20 cellular contexts compared by ENCODE assay signal in the genomic region with DNA sequence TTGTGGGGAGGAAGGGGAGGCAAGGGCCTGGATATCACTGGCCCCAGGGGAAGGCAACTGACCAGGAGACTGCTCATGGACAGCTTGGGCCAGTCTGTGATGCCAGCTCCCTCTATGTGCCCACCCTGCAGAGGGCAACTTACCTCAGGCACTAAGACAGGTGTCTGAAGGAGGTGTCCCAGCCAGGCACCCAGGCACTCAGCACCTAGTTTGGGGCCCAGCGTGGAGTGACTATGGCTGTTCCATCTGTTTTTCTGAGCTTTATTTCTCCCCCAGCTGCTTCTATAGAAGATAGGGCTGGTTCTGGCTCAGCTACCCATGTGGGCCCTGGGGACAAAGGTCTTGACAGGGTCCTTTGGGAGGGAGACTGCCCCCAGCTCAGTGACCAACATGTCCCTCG.
A peak's percentile ranks its signal among the peaks of the same experiment; 100 is the strongest.
DNase-seq lines count a peak whose midpoint lies in the region; ATAC-seq and TF ChIP-seq lines count a peak whose summit lies in the region.
"Had no signal": no experiment of that assay in that cellular context is flagged by ENCODE, and none has a peak within 500 bp of the region (broad histone marks: within the 10 kb centered on the region; RNA-seq: fewer than 3 reads in every experiment).

No MANE protein-coding gene starts in this region.

- H3K4me2 ChIP-seq in neuronal stem cell (ENCODE audit: insufficient read depth, low read length, poor library complexity, severe bottlenecking), result no peak overlapping the region
- H3K4me2 ChIP-seq: A549 had no signal

- H3K4me3 ChIP-seq in neuronal stem cell (ENCODE audit: low read length in 2 of 2), result no peak overlapping the region
- H3K4me3 ChIP-seq in upper lobe of right lung, result no peak overlapping the region
- H3K4me3 ChIP-seq: A549; BLaER1 treated with 17β-estradiol and CSF1 and Interleukin-3, amounts not matched to agents 10 nM and 100 nM; GM23248 had no signal

- H3K27me3 ChIP-seq in neuronal stem cell (ENCODE audit: control insufficient read depth in 3 of 3, insufficient read depth in 3 of 3, low read depth in 1 of 3, low read length in 3 of 3) (peaks cover 0 to 26% (median 0%) of the 10 kb centered on the region in 3 experiments), upper lobe of right lung (no peaks in the 10 kb centered on the region), foreskin keratinocyte (peaks cover 25% of the 10 kb centered on the region)
- H3K27me3 ChIP-seq: BE2C; BLaER1 treated with 17β-estradiol and CSF1 and Interleukin-3, amounts not matched to agents 10 nM and 100 nM had no signal

- H2AFZ ChIP-seq in neuronal stem cell (ENCODE audit: low read length), result no peak overlapping the region
- H2AFZ ChIP-seq: GM23248 had no signal

- DNase-seq in activated effector memory CD4-positive, alpha-beta T cell treated with anti-CD3 and anti-CD28 coated beads, Interleukin-2, amount 50 U/mL, for 16 hours, result peak; percentile 33
- no peak for DNase-seq in activated effector memory CD4-positive, alpha-beta T cell treated with Interleukin-2 at 50 U/mL for 16 hours
- DNase-seq in mesenteric fat pad (ENCODE audit: low spot score), result peak; percentile 68
- DNase-seq in neuronal stem cell (ENCODE audit: low spot score), result no peak
- DNase-seq in upper lobe of right lung, result peak; percentile 37
- DNase-seq in DMS 273 treated with DMSO at 0.1 percent for 48 hours (lab: John Stamatoyannopoulos, UW), result no peak
- DNase-seq in foreskin keratinocyte, result no peak
- DNase-seq: 8988T; ACHN; AML-193; BE2C; Calu3; CD8-positive, alpha-beta memory T cell; DMS153; DND-41; GM23248; H7; HCEC 1CT had no signal

- no peak overlapping the region for H3K4ac ChIP-seq in neuronal stem cell (ENCODE audit: low read length)

- ATAC-seq in upper lobe of right lung (no peak), foreskin keratinocyte (no peak)
- ATAC-seq: A549 had no signal

- H3K4me1 ChIP-seq in neuronal stem cell (ENCODE audit: control insufficient read depth in 2 of 2, insufficient read depth in 1 of 2, low read depth in 1 of 2, low read length in 2 of 2) (peaks cover 0 to 12% of the 10 kb centered on the region in 2 donors), upper lobe of right lung (no peaks in the 10 kb centered on the region), foreskin keratinocyte (no peaks in the 10 kb centered on the region)
- H3K4me1 ChIP-seq: A549 had no signal

- no peak overlapping the region for H3K9ac ChIP-seq in neuronal stem cell (ENCODE audit: low read depth, low read length, poor library complexity)
- H3K9ac ChIP-seq: BLaER1 treated with 17β-estradiol and CSF1 and Interleukin-3, amounts not matched to agents 10 nM and 100 nM; GM23248 had no signal

- no peak overlapping the region for H3K14ac ChIP-seq in neuronal stem cell (ENCODE audit: low read length)

- H3K23ac ChIP-seq in neuronal stem cell (ENCODE audit: low read depth, low read length, poor library complexity), result no peak overlapping the region

- no peak overlapping the region for H2BK15ac ChIP-seq in neuronal stem cell (ENCODE audit: low read length)

- no peaks in the 10 kb centered on the region for H3K36me3 ChIP-seq in neuronal stem cell (replicated peaks in 1 of 2; ENCODE audit: control insufficient read depth in 2 of 2, insufficient read depth in 2 of 2, low read length in 2 of 2)
- no peaks in the 10 kb centered on the region for H3K36me3 ChIP-seq in upper lobe of right lung
- H3K36me3 ChIP-seq: BE2C; BLaER1 treated with 17β-estradiol and CSF1 and Interleukin-3, amounts not matched to agents 10 nM and 100 nM had no signal

- no peak overlapping the region for H4K91ac ChIP-seq in neuronal stem cell (ENCODE audit: low read depth, low read length, poor library complexity)

- peak overlapping the region; percentile 67 for H3K18ac ChIP-seq in neuronal stem cell (ENCODE audit: low read length)

- H3K9me3 ChIP-seq in neuronal stem cell (replicated peaks in 1 of 2; ENCODE audit: control insufficient read depth in 2 of 2, insufficient read depth in 1 of 2, low read depth in 1 of 2, low read length in 2 of 2) (no peaks in the 10 kb centered on the region), upper lobe of right lung (no peaks in the 10 kb centered on the region)
- H3K9me3 ChIP-seq: A549; BE2C; BLaER1 treated with 17β-estradiol and CSF1 and Interleukin-3, amounts not matched to agents 10 nM and 100 nM had no signal

- H2BK5ac ChIP-seq in neuronal stem cell (ENCODE audit: low read length), result no peak overlapping the region

- H3K27ac ChIP-seq in neuronal stem cell (replicated peaks; ENCODE audit: low read length), result no peak overlapping the region
- no peak overlapping the region for H3K27ac ChIP-seq in upper lobe of right lung
- H3K27ac ChIP-seq in foreskin keratinocyte, result no peak overlapping the region
- H3K27ac ChIP-seq: A549; BLaER1 treated with 17β-estradiol and CSF1 and Interleukin-3, amounts not matched to agents 10 nM and 100 nM; GM23248 had no signal

- no peak overlapping the region for H4K8ac ChIP-seq in neuronal stem cell (ENCODE audit: low read depth, low read length)

- WGBS in neuronal stem cell (ENCODE audit: extremely low coverage in 2 of 2, insufficient read length in 2 of 2, insufficient replicate concordance in 1 of 2), 2 donors, result no CpG with 5 or more reads among the region's 2 CpGs

- peak overlapping the region; percentile 17 for H2AK5ac ChIP-seq in neuronal stem cell (ENCODE audit: low read depth, low read length)

- no peak overlapping the region for H2BK12ac ChIP-seq in neuronal stem cell (ENCODE audit: low read length)

- no peaks in the 10 kb centered on the region for H3K79me1 ChIP-seq in neuronal stem cell (ENCODE audit: low read depth, low read length)

- intact Hi-C loops in upper lobe of right lung (cut with DNase I), result no loop called here

- TF ChIP-seq CTCF in upper lobe of right lung (IDR thresholded peaks at IDR 0.05), result no peak
- no peak for TF ChIP-seq CTCF in foreskin keratinocyte (conservative IDR thresholded peaks at IDR 0.05)

- H2BK120ac ChIP-seq in neuronal stem cell (ENCODE audit: low read depth, low read length), result no peak overlapping the region

Comparison
In these comparisons a context has a peak if more than half of its experiments do, and no peak if none do; other contexts are left out.
1. DNase-seq: peak in activated effector memory CD4-positive, alpha-beta T cell treated with anti-CD3 and anti-CD28 coated beads, Interleukin-2, amount 50 U/mL, for 16 hours (single experiment), mesenteric fat pad (single experiment) and upper lobe of right lung (single experiment); none in activated effector memory CD4-positive, alpha-beta T cell treated with Interleukin-2 at 50 U/mL for 16 hours (single experiment), neuronal stem cell (single experiment), DMS 273 treated with DMSO at 0.1 percent for 48 hours (single experiment) and foreskin keratinocyte (0 of 2).